26 cellular contexts compared by ENCODE assay signal in the genomic region with DNA sequence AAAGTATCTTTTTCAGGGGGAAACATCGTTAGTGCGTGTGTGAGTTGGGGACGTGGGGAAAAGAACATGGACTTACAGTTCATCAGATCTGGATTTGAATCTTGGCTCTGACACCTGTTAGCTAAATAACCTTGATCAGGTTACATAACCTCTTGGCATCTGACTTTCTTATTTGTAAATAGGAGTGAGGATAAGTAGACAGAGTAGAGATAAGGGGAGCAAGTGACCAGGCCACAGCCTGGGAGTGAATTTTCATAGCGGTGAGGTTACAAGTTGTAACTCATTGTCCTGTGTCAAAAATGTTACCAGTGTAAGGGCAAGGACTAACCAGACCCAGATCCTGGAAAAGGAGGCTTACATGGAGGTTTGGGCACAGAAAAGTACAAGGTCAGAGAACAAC.
"Had no signal": no experiment of that assay in that cellular context is flagged by ENCODE, and none has a peak within 500 bp of the region (broad histone marks: within the 10 kb centered on the region; RNA-seq: fewer than 3 reads in every experiment).

No MANE protein-coding gene starts in this region.

- H3K27me3 ChIP-seq: esophagus muscularis mucosa, gastroesophageal sphincter, heart left ventricle, right atrium auricular region, sigmoid colon, testis, tibial artery had no signal

- H3K27ac ChIP-seq: coronary artery, esophagus muscularis mucosa, foreskin keratinocyte, gastroesophageal sphincter, heart left ventricle, lower lobe of right lung, prostate gland, right atrium auricular region, sigmoid colon, testis, tibial artery had no signal

- DNase-seq: dermis blood vessel endothelial cell; effector memory CD4-positive, alpha-beta T cell; foreskin keratinocyte; heart left ventricle; hypothalamus; immature natural killer cell; islet precursor cell; kidney glomerular epithelial cell; left colon; left ventricle myocardium superior; lower lobe of right lung; naive thymus-derived CD8-positive, alpha-beta T cell; nephron progenitor cell; nucleus accumbens; sigmoid colon; stimulated activated CD4-positive, alpha-beta T cell treated with anti-CD3 and anti-CD28 coated beads, Interleukin-4, amount 100 ng/mL, for 4 hours; stimulated activated naive CD8-positive, alpha-beta T cell treated with anti-CD3 and anti-CD28 coated beads, Interleukin-15, Interleukin-2, amounts not matched to agents 100 U/mL and 50 U/mL, for 24 hours; substantia nigra; testis; tibial artery had no signal

- H3K36me3 ChIP-seq: esophagus muscularis mucosa, gastroesophageal sphincter, heart left ventricle, lower lobe of right lung, prostate gland, right atrium auricular region, sigmoid colon, tibial artery had no signal

- H3K4me3 ChIP-seq: coronary artery, esophagus muscularis mucosa, gastroesophageal sphincter, heart left ventricle, lower lobe of right lung, prostate gland, right atrium auricular region, sigmoid colon, testis, tibial artery had no signal

- FAIRE-seq: endothelial cell of umbilical vein had no signal

- H3K4me1 ChIP-seq: esophagus muscularis mucosa, foreskin keratinocyte, gastroesophageal sphincter, heart left ventricle, lower lobe of right lung, prostate gland, right atrium auricular region, testis, tibial artery had no signal

- H3K9me3 ChIP-seq: esophagus muscularis mucosa, gastroesophageal sphincter, heart left ventricle, lower lobe of right lung, prostate gland, right atrium auricular region, sigmoid colon, testis, tibial artery had no signal
